In genomic region chr16:70493863-70494770, GRCh38 we compare ENCODE assay signal across 17 cellular contexts. TPM values are rescaled to one million over a fixed set of nuclear protein-coding genes. Genes with fewer than 3 reads are reported as not detected.
A peak's percentile ranks its signal among the peaks of the same experiment; 100 is the strongest.
DNase-seq lines count a peak whose midpoint lies in the region; ATAC-seq and TF ChIP-seq lines count a peak whose summit lies in the region.
"Had no signal": no experiment of that assay in that cellular context is flagged by ENCODE, and none has a peak within 500 bp of the region (broad histone marks: within the 10 kb centered on the region; RNA-seq: fewer than 3 reads in every experiment).

No MANE protein-coding gene starts in this region.

- no peak overlapping the region for H2AFZ ChIP-seq in MM.1S (ENCODE audit: low read length)

- no peaks in the 10 kb centered on the region for H3K9me3 ChIP-seq in MM.1S (replicated peaks; ENCODE audit: insufficient read depth, low read length)
- no peaks in the 10 kb centered on the region for H3K9me3 ChIP-seq in naive thymus-derived CD4-positive, alpha-beta T cell (ENCODE audit: control insufficient read depth in 2 of 3, low read length in 3 of 3)
- H3K9me3 ChIP-seq: thoracic aorta had no signal

- intact Hi-C loops in naive thymus-derived CD4-positive, alpha-beta T cell (cut with micrococcal nuclease): no loop called here

- H3K9ac ChIP-seq in MM.1S (ENCODE audit: low read length): no peak overlapping the region

- DNase-seq in ELR (ENCODE audit: low read depth) (peak; percentile 45), MM.1S (peak; percentile 36), superior temporal gyrus (ENCODE audit: extremely low spot score) (no peak)
- no peak for DNase-seq in naive thymus-derived CD4-positive, alpha-beta T cell
- no peak for DNase-seq in stimulated activated CD8-positive, alpha-beta memory T cell treated with anti-CD3 and anti-CD28 coated beads, Interleukin-4, amount 100 ng/mL, for 48 hours
- DNase-seq: effector CD8-positive, alpha-beta T cell; hypothalamus; kidney glomerular epithelial cell; midbrain; NCI-H1092 treated with DMSO at 0.1 percent for 48 hours; NCI-H2171 treated with DMSO at 0.1 percent for 48 hours; NCI-H748 treated with DMSO at 0.1 percent for 48 hours; nucleus accumbens; stimulated activated CD4-positive, alpha-beta T cell treated with anti-CD3 and anti-CD28 coated beads, Interleukin-2, amount 100 ng/mL, for 24 hours had no signal

- H3K27ac Mint-ChIP-seq in activated naive CD8-positive, alpha-beta T cell: peak overlapping the region; percentile 19
- H3K27ac Mint-ChIP-seq in naive thymus-derived CD4-positive, alpha-beta T cell: peak overlapping the region in 5 of 9 donors; percentile 14 to 83 (median 31)

- H3K4me1 Mint-ChIP-seq in activated naive CD8-positive, alpha-beta T cell (ENCODE audit: low read depth): peaks cover 5% of the 10 kb centered on the region
- H3K4me1 Mint-ChIP-seq in naive thymus-derived CD4-positive, alpha-beta T cell: peaks cover 0 to 14% (median 0%) of the 10 kb centered on the region in 7 donors

- no peaks in the 10 kb centered on the region for H3K9me3 Mint-ChIP-seq in activated naive CD8-positive, alpha-beta T cell (ENCODE audit: low read depth)
- H3K9me3 Mint-ChIP-seq in naive thymus-derived CD4-positive, alpha-beta T cell: no peaks in the 10 kb centered on the region

- no peak for ATAC-seq in naive thymus-derived CD4-positive, alpha-beta T cell
- ATAC-seq in HG02798 (IDR thresholded peaks at IDR 0.05; ENCODE audit: poor library complexity, unreplicated experiment): no peak

- H3K9me2 ChIP-seq in MM.1S (replicated peaks; ENCODE audit: insufficient read depth, low read length): no peaks in the 10 kb centered on the region

- H3K79me2 ChIP-seq in MM.1S (ENCODE audit: low read length): no peaks in the 10 kb centered on the region

- CTCF ChIA-PET in naive thymus-derived CD4-positive, alpha-beta T cell (lab: Charles Lee): no interaction called here

- H3K27me3 Mint-ChIP-seq in activated naive CD8-positive, alpha-beta T cell: no peaks in the 10 kb centered on the region
- no peaks in the 10 kb centered on the region for H3K27me3 Mint-ChIP-seq in naive thymus-derived CD4-positive, alpha-beta T cell

- no peak overlapping the region for H3K4me3 Mint-ChIP-seq in activated naive CD8-positive, alpha-beta T cell
- no peak overlapping the region for H3K4me3 Mint-ChIP-seq in naive thymus-derived CD4-positive, alpha-beta T cell

- no peak overlapping the region for H3K4me3 ChIP-seq in MM.1S (ENCODE audit: low read length)
- H3K4me3 ChIP-seq in naive thymus-derived CD4-positive, alpha-beta T cell (ENCODE audit: low read length): no peak overlapping the region
- H3K4me3 ChIP-seq: thoracic aorta had no signal

- no peak overlapping the region for H3K4me2 ChIP-seq in MM.1S (ENCODE audit: low read depth, low read length)

- H4K20me1 ChIP-seq in MM.1S (ENCODE audit: insufficient read depth, low read length): no peaks in the 10 kb centered on the region

- no peak overlapping the region for H3K27ac ChIP-seq in MM.1S (ENCODE audit: low read length)
- H3K27ac ChIP-seq in naive thymus-derived CD4-positive, alpha-beta T cell (ENCODE audit: low read depth, low read length): no peak overlapping the region
- H3K27ac ChIP-seq: thoracic aorta had no signal

- no peaks in the 10 kb centered on the region for H3F3A ChIP-seq in MM.1S (ENCODE audit: insufficient read depth, low read length)

- TF ChIP-seq CTCF in MM.1S (IDR thresholded peaks at IDR 0.05; ENCODE audit: low read length): no peak

- H3K36me3 Mint-ChIP-seq in activated naive CD8-positive, alpha-beta T cell: peaks cover 10% of the 10 kb centered on the region
- peaks cover 5 to 48% (median 19%) of the 10 kb centered on the region in 5 donors for H3K36me3 Mint-ChIP-seq in naive thymus-derived CD4-positive, alpha-beta T cell

- POLR2A ChIA-PET in naive thymus-derived CD4-positive, alpha-beta T cell (lab: Charles Lee): no interaction called here

- H3K4me1 ChIP-seq in MM.1S (ENCODE audit: low read length): no peaks in the 10 kb centered on the region
- no peaks in the 10 kb centered on the region for H3K4me1 ChIP-seq in naive thymus-derived CD4-positive, alpha-beta T cell (ENCODE audit: control insufficient read depth in 2 of 2, insufficient read depth in 2 of 2, low read length in 2 of 2)

- no peaks in the 10 kb centered on the region for H3K36me3 ChIP-seq in MM.1S (replicated peaks; ENCODE audit: insufficient read depth, low read length)
- H3K36me3 ChIP-seq in naive thymus-derived CD4-positive, alpha-beta T cell (ENCODE audit: control insufficient read depth in 2 of 3, insufficient read depth in 3 of 3, low read length in 3 of 3): peaks cover 0 to 74% (median 13%) of the 10 kb centered on the region in 3 experiments

- no peaks in the 10 kb centered on the region for H3K27me3 ChIP-seq in MM.1S (replicated peaks; ENCODE audit: insufficient read depth, low read length)
- no peaks in the 10 kb centered on the region for H3K27me3 ChIP-seq in naive thymus-derived CD4-positive, alpha-beta T cell (ENCODE audit: control insufficient read depth in 2 of 2, insufficient read depth in 2 of 2, low read length in 2 of 2)

RNA-seq across cellular contexts. Expression of gene COG4, which starts 29.2 kb away (rescaled TPM):
- 10 to 100 TPM; 38.3 to 68.6 (median 58.7) TPM for total RNA-seq in naive thymus-derived CD4-positive, alpha-beta T cell
- 10 to 100 TPM; 46.1 to 50.5 TPM for polyA plus RNA-seq in naive thymus-derived CD4-positive, alpha-beta T cell

RNA-seq across cellular contexts. Expression of gene SF3B3, which starts 29.5 kb away (rescaled TPM):
- total RNA-seq in naive thymus-derived CD4-positive, alpha-beta T cell: 100 to 1,000 TPM; 189 to 415 (median 267) TPM
- 10 to 100 TPM; 69.0 to 93.7 TPM for polyA plus RNA-seq in naive thymus-derived CD4-positive, alpha-beta T cell

RNA-seq across cellular contexts. Expression of gene FCSK, which starts 39.7 kb away (rescaled TPM):
- 10 to 100 TPM; 23.7 to 45.2 (median 36.7) TPM for total RNA-seq in naive thymus-derived CD4-positive, alpha-beta T cell
- polyA plus RNA-seq in naive thymus-derived CD4-positive, alpha-beta T cell: 10 to 100 TPM in 1 of 2 donors, 1 to 10 TPM in 1; 7.5 to 10.3 TPM

RNA-seq across cellular contexts. Expression of gene ST3GAL2, which starts 55.2 kb away (rescaled TPM):
- 10 to 100 TPM; 16.6 to 35.9 (median 30.4) TPM for total RNA-seq in naive thymus-derived CD4-positive, alpha-beta T cell
- polyA plus RNA-seq in naive thymus-derived CD4-positive, alpha-beta T cell: 10 to 100 TPM; 11.3 to 22.5 TPM

Comparison
In these comparisons a context has a peak if more than half of its experiments do, and no peak if none do; other contexts are left out.
1. DNase-seq: peak in ELR (single experiment) and MM.1S (single experiment); none in naive thymus-derived CD4-positive, alpha-beta T cell (0 of 9), stimulated activated CD8-positive, alpha-beta memory T cell treated with anti-CD3 and anti-CD28 coated beads, Interleukin-4, amount 100 ng/mL, for 48 hours (single experiment) and superior temporal gyrus (single experiment).